In the genomic region with DNA sequence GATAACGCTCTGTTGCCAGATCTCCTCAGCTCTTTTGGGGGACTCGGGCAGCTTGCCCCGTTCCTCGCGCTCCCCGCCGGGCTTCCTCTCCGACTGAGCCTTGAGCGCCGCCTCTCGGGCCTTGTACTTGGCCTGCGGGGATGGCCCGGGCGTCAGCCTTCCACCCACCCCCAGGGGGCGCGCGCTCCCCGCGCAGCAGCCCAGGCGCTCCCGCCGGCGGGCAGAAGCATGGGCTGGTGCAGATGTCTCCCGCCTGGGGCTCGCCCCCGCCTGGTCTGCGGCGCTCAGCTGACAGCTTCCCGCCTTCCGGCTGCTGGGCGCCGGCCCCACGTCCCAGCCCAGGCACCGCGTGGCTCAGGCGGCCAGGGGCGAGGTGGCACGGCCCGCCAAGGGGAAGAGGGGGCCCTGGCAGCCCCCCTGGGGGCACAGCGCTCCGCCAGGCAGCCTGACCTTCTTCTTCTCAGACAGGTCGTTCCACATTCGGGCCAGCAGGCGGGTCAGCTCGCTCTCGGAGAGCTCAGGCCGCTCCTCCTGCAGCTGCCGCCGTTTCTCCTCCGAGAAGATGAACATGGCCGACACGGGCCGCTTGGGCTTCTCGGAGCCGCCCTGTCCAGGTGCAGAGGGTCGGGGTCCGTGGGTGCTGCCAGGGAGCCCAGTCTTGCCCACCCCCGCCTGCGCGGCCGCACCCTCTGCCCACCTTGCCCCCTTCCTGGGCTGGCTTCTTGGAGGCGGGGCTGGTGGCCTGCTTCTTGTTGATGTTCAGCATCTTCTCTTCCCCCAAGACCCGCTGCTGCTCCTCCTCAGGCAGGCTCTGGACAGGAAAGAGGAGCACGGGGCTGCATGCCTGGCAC, we compare ENCODE assay signal across 7 cellular contexts. TPM values are rescaled to one million over a fixed set of nuclear protein-coding genes. Genes with fewer than 3 reads are reported as not detected.
DNase-seq lines count a peak whose midpoint lies in the region; ATAC-seq and TF ChIP-seq lines count a peak whose summit lies in the region.

No MANE protein-coding gene starts in this region.

- H3K27me3 ChIP-seq in endodermal cell (ENCODE audit: control insufficient read depth, insufficient read depth, low read length, poor library complexity, severe bottlenecking) = no peaks in the 10 kb centered on the region

- no peaks in the 10 kb centered on the region for H3K27me3 Mint-ChIP-seq in endodermal cell (ENCODE audit: insufficient read depth)

- H3K9me3 ChIP-seq in endodermal cell (ENCODE audit: control insufficient read depth, low read length) = no peaks in the 10 kb centered on the region

- peak overlapping the region; percentile 49 for H3K27ac ChIP-seq in endodermal cell (ENCODE audit: low read depth, low read length)

- H3K9me3 Mint-ChIP-seq in endodermal cell = no peaks in the 10 kb centered on the region

- no peak overlapping the region for H3K4me3 ChIP-seq in endodermal cell (ENCODE audit: low read length)

- no peak overlapping the region for H3K9ac ChIP-seq in endodermal cell (ENCODE audit: extremely low read depth, low read length, poor library complexity, severe bottlenecking)

- peak overlapping the region; percentile 72 for H3K27ac Mint-ChIP-seq in endodermal cell

- H3K4me1 Mint-ChIP-seq in endodermal cell = no peaks in the 10 kb centered on the region

- no peak overlapping the region for H3K4me3 Mint-ChIP-seq in endodermal cell

- H3K36me3 Mint-ChIP-seq in endodermal cell (ENCODE audit: low read depth) = peaks cover 66% of the 10 kb centered on the region

- no peaks in the 10 kb centered on the region for H3K4me1 ChIP-seq in endodermal cell (ENCODE audit: control insufficient read depth, insufficient read depth, low read length)

- peaks cover 77% of the 10 kb centered on the region for H3K36me3 ChIP-seq in endodermal cell (ENCODE audit: control insufficient read depth, insufficient read depth, low read length)

- peak; percentile 96 for DNase-seq in NCI-H82 (lab: John Stamatoyannopoulos, UW)
- DNase-seq in activated CD8-positive, alpha-beta memory T cell treated with anti-CD3 and anti-CD28 coated beads for 4 hours (ENCODE audit: low read depth in 2 of 2) = peak; percentile 78 to 80
- peak; percentile 99 for DNase-seq in endodermal cell
- peak; percentile 75 for DNase-seq in middle frontal gyrus (ENCODE audit: extremely low spot score, low spot score)
- DNase-seq in stimulated activated CD8-positive, alpha-beta memory T cell treated with anti-CD3 and anti-CD28 coated beads, Interleukin-4, amount 100 ng/mL, for 1 hour (ENCODE audit: low read depth in 2 of 2, low spot score in 1 of 2) = peak; percentile 75 to 82

- ATAC-seq in GM18511 (IDR thresholded peaks at IDR 0.05; ENCODE audit: unreplicated experiment) = peak; percentile 82
- ATAC-seq in HG03045 (IDR thresholded peaks at IDR 0.05; ENCODE audit: unreplicated experiment) = peak; percentile 62

- WGBS in endodermal cell (ENCODE audit: insufficient coverage in 1 of 2, insufficient read length in 1 of 2), 2 experiments = 54 to 58% methylated on average over 25 to 64 of the region's 64 CpGs

- TF ChIP-seq CTCF in endodermal cell (conservative IDR thresholded peaks at IDR 0.05) = peak; percentile 99

RNA-seq across cellular contexts. Expression of a gene that starts 8.9 kb away (rescaled TPM):
- 10 to 100 TPM; 62.0 to 89.9 TPM for total RNA-seq in endodermal cell
- polyA plus RNA-seq in endodermal cell (2013, experiment 1 of 2) = 51.0 TPM
- polyA plus RNA-seq in endodermal cell (2013, experiment 2 of 2) = 48.4 TPM

RNA-seq across cellular contexts. Expression of a gene that starts 10.9 kb away (rescaled TPM):
- total RNA-seq in endodermal cell = 100 to 1,000 TPM; 118 to 144 TPM
- 72.4 TPM for polyA plus RNA-seq in endodermal cell (2013, experiment 1 of 2)
- polyA plus RNA-seq in endodermal cell (2013, experiment 2 of 2) = 72.5 TPM

RNA-seq across cellular contexts. Expression of a gene that starts 23.8 kb away (rescaled TPM):
- 10 to 100 TPM; 28.8 to 33.1 TPM for total RNA-seq in endodermal cell
- polyA plus RNA-seq in endodermal cell (2013, experiment 1 of 2) = 43.4 TPM
- 38.5 TPM for polyA plus RNA-seq in endodermal cell (2013, experiment 2 of 2)

RNA-seq across cellular contexts. Expression of a gene that starts 40.1 kb away (rescaled TPM):
- total RNA-seq in endodermal cell = under 1 TPM in 1 of 2 donors, not detected in 1; 0.53 TPM
- polyA plus RNA-seq in endodermal cell (2013, experiment 1 of 2) = not detected
- 0.33 TPM for polyA plus RNA-seq in endodermal cell (2013, experiment 2 of 2)

RNA-seq across cellular contexts. Expression of a gene that starts 57.4 kb away (rescaled TPM):
- under 1 TPM in 1 of 2 donors, not detected in 1; 0.04 TPM for total RNA-seq in endodermal cell
- not detected for polyA plus RNA-seq in endodermal cell (2013, experiment 1 of 2)
- 0.04 TPM for polyA plus RNA-seq in endodermal cell (2013, experiment 2 of 2)
